In genomic region chr2:14577843-14578242, GRCh38 we compare ENCODE assay signal across 1 cellular context.
TF ChIP-seq lines count a peak whose summit lies in the region.

No MANE protein-coding gene starts in this region.

TF ChIP-seq in HepG2, 621 proteins besides CTCF, POLR2A, EP300 and RAD21:
- TF ChIP-seq ARID3A (IDR thresholded peaks at IDR 0.05; ENCODE audit: low read depth, low read length) (no peak), ZNF891 (CRISPR knock-in tag; IDR thresholded peaks at IDR 0.05) (no peak), SOX13 (IDR thresholded peaks at IDR 0.05) (no peak), SOX13 (CRISPR knock-in tag; conservative IDR thresholded peaks at IDR 0.05 in 1 of 2, IDR thresholded peaks at IDR 0.05 in 1 of 2) (no peak), ZNF3 (CRISPR knock-in tag; IDR thresholded peaks at IDR 0.05) (no peak), ZNF644 (CRISPR knock-in tag; IDR thresholded peaks at IDR 0.05; ENCODE audit: low read depth) (no peak), FOXK1 (CRISPR knock-in tag; IDR thresholded peaks at IDR 0.05; ENCODE audit: borderline replicate concordance, low read depth) (no peak), GLI4 (CRISPR knock-in tag; IDR thresholded peaks at IDR 0.05; ENCODE audit: borderline replicate concordance) (no peak), ZNF740 (CRISPR knock-in tag; IDR thresholded peaks at IDR 0.05) (no peak), PRMT3 (CRISPR knock-in tag; IDR thresholded peaks at IDR 0.05; ENCODE audit: borderline replicate concordance, low read depth) (no peak)
